ENCODE assay signal across 19 cellular contexts in genomic region chr10:124057580-124057979, GRCh38.
"Had no signal": no experiment of that assay in that cellular context is flagged by ENCODE, and none has a peak within 500 bp of the region (broad histone marks: within the 10 kb centered on the region; RNA-seq: fewer than 3 reads in every experiment).

No MANE protein-coding gene starts in this region.

- H3K4me3 ChIP-seq: heart left ventricle, mucosa of descending colon, pancreas, prostate gland, right lobe of liver, spleen, tibial artery, upper lobe of left lung, uterus had no signal

- H3K9me3 ChIP-seq: heart left ventricle, mucosa of descending colon, pancreas, prostate gland, right lobe of liver, spleen, tibial artery, upper lobe of left lung, uterus had no signal

- DNase-seq: foreskin melanocyte; heart left ventricle; hippocampal formation; kidney glomerular epithelial cell; mammary epithelial cell; occipital lobe; right lobe of liver; spleen; stimulated activated CD4-positive, alpha-beta T cell treated with anti-CD3 and anti-CD28 coated beads, Interleukin-15, amount 100 ng/mL, for 24 hours; stimulated activated CD4-positive, alpha-beta T cell treated with anti-CD3 and anti-CD28 coated beads, Interleukin-1b, Interleukin-23, amount 100 ng/mL, for 48 hours; stimulated activated CD4-positive, alpha-beta T cell treated with anti-CD3 and anti-CD28 coated beads, Interleukin-4, amount 100 ng/mL, for 24 hours; tibial artery; upper lobe of left lung; uterus had no signal

- H3K27me3 ChIP-seq: heart left ventricle, pancreas, right lobe of liver, spleen, tibial artery, upper lobe of left lung, uterus had no signal

- ATAC-seq: heart left ventricle; mucosa of descending colon; naive thymus-derived CD8-positive, alpha-beta T cell; pancreas; stimulated activated memory B cell treated with anti-CD40 and anti-IgM and Interleukin-4, amounts not matched to agents 10 μg/mL and 1 μg/mL and 100 μg/mL, for 72 hours had no signal

- H3K4me1 ChIP-seq: pancreas, prostate gland, uterus had no signal

- H3K27ac ChIP-seq: heart left ventricle, pancreas, prostate gland, right lobe of liver, tibial artery, upper lobe of left lung, uterus had no signal

- H3K36me3 ChIP-seq: heart left ventricle, pancreas, prostate gland, right lobe of liver, tibial artery, upper lobe of left lung, uterus had no signal
